ENCODE assay signal across 8 cellular contexts in genomic region chr17:20840480-20840879, GRCh38.
DNase-seq lines count a peak whose midpoint lies in the region; ATAC-seq, FAIRE-seq and TF ChIP-seq lines count a peak whose summit lies in the region.
"Not testable (repeated sequence)": the region's sequence is repeated elsewhere in the genome, so short reads cannot be mapped to it uniquely, and the experiment has no call there.

No MANE protein-coding gene starts in this region.

- not testable (repeated sequence) for H3K9ac ChIP-seq in endothelial cell of umbilical vein (replicated peaks; ENCODE audit: extremely low read depth, insufficient read depth, low read length)

- H3K79me2 ChIP-seq in endothelial cell of umbilical vein (ENCODE audit: control insufficient read depth, insufficient read depth, low read length): not testable (repeated sequence)

- not testable (repeated sequence) for H3K36me3 Mint-ChIP-seq in CD14-positive monocyte; T-cell; activated naive CD4-positive, alpha-beta T cell treated with anti-CD3 and anti-CD28 coated beads for 36 hours (ENCODE audit: low read depth); naive B cell; stimulated activated memory B cell treated with anti-CD40 and anti-IgM and Interleukin-4, amounts not matched to agents 10 μg/mL and 1 μg/mL and 100 μg/mL, for 72 hours

- H4K20me1 ChIP-seq in endothelial cell of umbilical vein (replicated peaks; ENCODE audit: control insufficient read depth, extremely low read depth, insufficient read depth, low read length): not testable (repeated sequence)

- CTCF ChIA-PET in T-cell (lab: Charles Lee); endothelial cell of umbilical vein (lab: Charles Lee): not testable (repeated sequence)
- CTCF ChIA-PET in activated naive CD4-positive, alpha-beta T cell treated with anti-CD3 and anti-CD28 coated beads for 36 hours (lab: Charles Lee): interaction anchor here (0.7 kb wide), 1 partner anchor 38 kb away, joined by 3 read pairs; no protein-coding TSS in a partner anchor

- H3K27me3 Mint-ChIP-seq in CD14-positive monocyte (ENCODE audit: low read depth in 3 of 3): peaks cover 33 to 55% (median 47%) of the 10 kb centered on the region in 3 donors
- peaks cover 11 to 24% of the 10 kb centered on the region in 2 donors for H3K27me3 Mint-ChIP-seq in T-cell
- H3K27me3 Mint-ChIP-seq in activated naive CD4-positive, alpha-beta T cell treated with anti-CD3 and anti-CD28 coated beads for 36 hours (ENCODE audit: low read depth): peaks cover 22% of the 10 kb centered on the region
- peaks cover 8 to 17% (median 11%) of the 10 kb centered on the region in 3 donors for H3K27me3 Mint-ChIP-seq in naive B cell
- H3K27me3 Mint-ChIP-seq in stimulated activated memory B cell treated with anti-CD40 and anti-IgM and Interleukin-4, amounts not matched to agents 10 μg/mL and 1 μg/mL and 100 μg/mL, for 72 hours: peaks cover 12% of the 10 kb centered on the region

- intact Hi-C loops in CD14-positive monocyte (cut with micrococcal nuclease); activated naive CD4-positive, alpha-beta T cell treated with anti-CD3 and anti-CD28 coated beads for 36 hours (cut with micrococcal nuclease); endothelial cell of umbilical vein (cut with micrococcal nuclease): not testable (repeated sequence)

- not testable (repeated sequence) for BruUV-seq in endothelial cell of umbilical vein (replicated peaks; lab: Mats Ljungman, UMichigan)

- H3K27ac Mint-ChIP-seq in CD14-positive monocyte; T-cell; activated naive CD4-positive, alpha-beta T cell treated with anti-CD3 and anti-CD28 coated beads for 36 hours; stimulated activated memory B cell treated with anti-CD40 and anti-IgM and Interleukin-4, amounts not matched to agents 10 μg/mL and 1 μg/mL and 100 μg/mL, for 72 hours: not testable (repeated sequence)
- peak overlapping the region in 1 of 6 donors; percentile 71 for H3K27ac Mint-ChIP-seq in naive B cell

- not testable (repeated sequence) for H2AFZ ChIP-seq in endothelial cell of umbilical vein (ENCODE audit: low read depth, low read length)

- not testable (repeated sequence) for H3K4me1 Mint-ChIP-seq in CD14-positive monocyte, T-cell
- H3K4me1 Mint-ChIP-seq in activated naive CD4-positive, alpha-beta T cell treated with anti-CD3 and anti-CD28 coated beads for 36 hours (ENCODE audit: low read depth): peaks cover 10% of the 10 kb centered on the region
- peaks cover 8 to 15% (median 9%) of the 10 kb centered on the region in 3 donors for H3K4me1 Mint-ChIP-seq in naive B cell
- H3K4me1 Mint-ChIP-seq in stimulated activated memory B cell treated with anti-CD40 and anti-IgM and Interleukin-4, amounts not matched to agents 10 μg/mL and 1 μg/mL and 100 μg/mL, for 72 hours: peaks cover 14% of the 10 kb centered on the region

- not testable (repeated sequence) for H3K9me1 ChIP-seq in endothelial cell of umbilical vein (replicated peaks; ENCODE audit: control insufficient read depth, extremely low read depth, insufficient read depth, low read length)

- dilution Hi-C loops in endothelial cell of umbilical vein (cut with MboI; ENCODE audit: extremely low pct_ligation_motif_present, low sequenced_read_pairs): not testable (repeated sequence)

- not testable (repeated sequence) for TF ChIP-seq POLR2A in GM12892 (IDR thresholded peaks at IDR 0.05; ENCODE audit: low read depth, low read length); endothelial cell of umbilical vein (IDR thresholded peaks at IDR 0.05; ENCODE audit: low read depth, low read length)

- H3K4me1 ChIP-seq in endothelial cell of umbilical vein (ENCODE audit: control insufficient read depth, extremely low read depth, insufficient read depth, low read length): not testable (repeated sequence)

- POLR2A ChIA-PET in T-cell (lab: Charles Lee); endothelial cell of umbilical vein (lab: Charles Lee): not testable (repeated sequence)

- peak; percentile 33 for FAIRE-seq in GM12892 (lab: Jason Lieb, UNC)
- FAIRE-seq in endothelial cell of umbilical vein (lab: Jason Lieb, UNC): peak; percentile 4

- not testable (repeated sequence) for H3K9me3 ChIP-seq in endothelial cell of umbilical vein (replicated peaks; ENCODE audit: control insufficient read depth, insufficient read depth, low read length)

- not testable (repeated sequence) for DNase-seq in CD14-positive monocyte (ENCODE audit: low spot score); GM12892 (ENCODE audit: insufficient read length); T-cell; activated naive CD4-positive, alpha-beta T cell treated with anti-CD3 and anti-CD28 coated beads for 36 hours; endothelial cell of umbilical vein (ENCODE audit: low read depth, low spot score); naive B cell
- DNase-seq in NCI-H1105 treated with DMSO at 0.1 percent for 48 hours (lab: John Stamatoyannopoulos, UW): peak; percentile 26

- H3K9me3 Mint-ChIP-seq in CD14-positive monocyte; T-cell; activated naive CD4-positive, alpha-beta T cell treated with anti-CD3 and anti-CD28 coated beads for 36 hours; naive B cell; stimulated activated memory B cell treated with anti-CD40 and anti-IgM and Interleukin-4, amounts not matched to agents 10 μg/mL and 1 μg/mL and 100 μg/mL, for 72 hours: not testable (repeated sequence)

- ATAC-seq in T-cell (replicated peaks in 1 of 4) (peak in 2 of 4 experiments; percentile 13 to 53), naive B cell (ENCODE audit: low read depth in 2 of 2) (peak in 1 of 2 donors; percentile 17)
- ATAC-seq in stimulated activated memory B cell treated with anti-CD40 and anti-IgM and Interleukin-4, amounts not matched to agents 10 μg/mL and 1 μg/mL and 100 μg/mL, for 72 hours: peak; percentile 48

- H3K4me3 ChIP-seq in endothelial cell of umbilical vein (replicated peaks in 1 of 3; ENCODE audit: insufficient read depth in 1 of 3, low read depth in 1 of 3, low read length in 3 of 3): not testable (repeated sequence)

- not testable (repeated sequence) for H3K4me2 ChIP-seq in endothelial cell of umbilical vein (ENCODE audit: insufficient read depth, low read length)

- H3K27ac ChIP-seq in endothelial cell of umbilical vein (ENCODE audit: insufficient read depth, low read depth, low read length): not testable (repeated sequence)

- H3K4me3 Mint-ChIP-seq in CD14-positive monocyte: peak overlapping the region; percentile 45 to 72
- H3K4me3 Mint-ChIP-seq in T-cell: peak overlapping the region in 2 of 3 donors; percentile 36 to 67
- H3K4me3 Mint-ChIP-seq in activated naive CD4-positive, alpha-beta T cell treated with anti-CD3 and anti-CD28 coated beads for 36 hours: peak overlapping the region; percentile 18
- peak overlapping the region; percentile 50 to 89 (median 80) for H3K4me3 Mint-ChIP-seq in naive B cell
- H3K4me3 Mint-ChIP-seq in stimulated activated memory B cell treated with anti-CD40 and anti-IgM and Interleukin-4, amounts not matched to agents 10 μg/mL and 1 μg/mL and 100 μg/mL, for 72 hours: peak overlapping the region; percentile 62

- H3K27me3 ChIP-seq in endothelial cell of umbilical vein (ENCODE audit: control insufficient read depth in 2 of 2, insufficient read depth in 2 of 2, low read length in 2 of 2): peaks cover 4 to 11% of the 10 kb centered on the region in 2 experiments

- H3K36me3 ChIP-seq in endothelial cell of umbilical vein (ENCODE audit: control insufficient read depth in 2 of 2, extremely low read depth in 1 of 2, insufficient read depth in 2 of 2, low read length in 2 of 2): not testable (repeated sequence)

- not testable (repeated sequence) for TF ChIP-seq CTCF in CD14-positive monocyte (IDR thresholded peaks at IDR 0.05); endothelial cell of umbilical vein (IDR thresholded peaks at IDR 0.05; ENCODE audit: extremely low read depth in 1 of 2, insufficient read depth in 1 of 2, low read depth in 1 of 2, low read length in 2 of 2)

Comparison
In these comparisons a context has a peak if more than half of its experiments do, and no peak if none do; other contexts are left out.
1. H3K4me3 Mint-ChIP-seq: peak in every context shown above with its lines; median percentile 80 in naive B cell; 62 in stimulated activated memory B cell treated with anti-CD40 and anti-IgM and Interleukin-4, amounts not matched to agents 10 μg/mL and 1 μg/mL and 100 μg/mL, for 72 hours; 58 in CD14-positive monocyte; 52 in T-cell; 18 in activated naive CD4-positive, alpha-beta T cell treated with anti-CD3 and anti-CD28 coated beads for 36 hours.